Comparison of ENCODE assay signal across 8 cellular contexts in genomic region chr15:90266485-90266884, GRCh38. TPM values are rescaled to one million over a fixed set of nuclear protein-coding genes. Genes with fewer than 3 reads are reported as not detected.
A peak's percentile ranks its signal among the peaks of the same experiment; 100 is the strongest.
DNase-seq lines count a peak whose midpoint lies in the region; ATAC-seq, FAIRE-seq and TF ChIP-seq lines count a peak whose summit lies in the region.

No MANE protein-coding gene starts in this region.

- intact Hi-C loops in dorsolateral prefrontal cortex (cut with DNase I), result loop anchor here in 1 of 2 donors (5.0 kb wide), 1 partner anchor 34 kb away; the partner anchor contains the start of genes CIB1 and GDPGP1
- intact Hi-C loops in naive thymus-derived CD4-positive, alpha-beta T cell (cut with micrococcal nuclease), result loop anchor here in 1 of 2 donors (1.0 to 10.0 kb wide), 2 partner anchors 10 to 372 kb away; partner anchors contain the start of gene AP3S2

- H3K27ac Mint-ChIP-seq in GM23338, result peak overlapping the region; percentile 74
- peak overlapping the region; percentile 98 to 100 (median 99) for H3K27ac Mint-ChIP-seq in naive thymus-derived CD4-positive, alpha-beta T cell

- peak overlapping the region; percentile 89 for H3K4me2 ChIP-seq in GM23338

- POLR2A ChIA-PET in naive thymus-derived CD4-positive, alpha-beta T cell (lab: Charles Lee), result interaction anchor here (0.6 to 4.0 kb wide), 10 partner anchors 10 to 164 kb away, joined by 3 to 61 read pairs (median 4); partner anchors contain the start of genes CIB1, GDPGP1, IDH2 and SEMA4B

- H3K27ac ChIP-seq in GM23338 (ENCODE audit: low read depth) (peak overlapping the region; percentile 96), SJSA1 (peak overlapping the region; percentile 94), dorsolateral prefrontal cortex (peak overlapping the region in 57 of 59 donors; percentile 73 to 99 (median 95))
- peak overlapping the region; percentile 96 for H3K27ac ChIP-seq in naive thymus-derived CD4-positive, alpha-beta T cell (ENCODE audit: low read depth, low read length)

- CTCF ChIA-PET in naive thymus-derived CD4-positive, alpha-beta T cell (lab: Charles Lee), result no interaction called here

- H3K4me1 ChIP-seq in GM23338 (ENCODE audit: insufficient read depth), result peaks cover 20% of the 10 kb centered on the region
- peaks cover 27% of the 10 kb centered on the region for H3K4me1 ChIP-seq in SJSA1 (replicated peaks)
- H3K4me1 ChIP-seq in naive thymus-derived CD4-positive, alpha-beta T cell (ENCODE audit: control insufficient read depth in 2 of 2, insufficient read depth in 2 of 2, low read length in 2 of 2), result peaks cover 38 to 40% of the 10 kb centered on the region in 2 donors

- DNase-seq in GM23338 (ENCODE audit: low spot score) (no peak), SJSA1 (ENCODE audit: low read depth in 1 of 2, low spot score in 2 of 2) (no peak), dorsolateral prefrontal cortex (peak in 1 of 10 donors; percentile 28), urothelium cell line (ENCODE audit: low spot score) (no peak)
- DNase-seq in naive thymus-derived CD4-positive, alpha-beta T cell, result peak in 2 of 9 donors; percentile 11 to 13

- H3K36me3 Mint-ChIP-seq in GM23338 (ENCODE audit: low read depth), result peaks cover 49% of the 10 kb centered on the region
- H3K36me3 Mint-ChIP-seq in naive thymus-derived CD4-positive, alpha-beta T cell, result peaks cover 11 to 29% (median 22%) of the 10 kb centered on the region in 5 donors

- FAIRE-seq in urothelium cell line (lab: Jason Lieb, UNC), result no peak

- H3K4me3 ChIP-seq in GM23338 (peak overlapping the region; percentile 76), SJSA1 (peak overlapping the region; percentile 81), dorsolateral prefrontal cortex (peak overlapping the region; percentile 67 to 100 (median 92))
- peak overlapping the region; percentile 84 for H3K4me3 ChIP-seq in naive thymus-derived CD4-positive, alpha-beta T cell (ENCODE audit: low read length)

- peak overlapping the region; percentile 98 for H3K4me3 Mint-ChIP-seq in GM23338
- peak overlapping the region; percentile 95 to 99 (median 97) for H3K4me3 Mint-ChIP-seq in naive thymus-derived CD4-positive, alpha-beta T cell

- H3K36me3 ChIP-seq in GM23338 (ENCODE audit: insufficient read depth) (peaks cover 17% of the 10 kb centered on the region), SJSA1 (peaks cover 39% of the 10 kb centered on the region)
- peaks cover 3 to 22% (median 5%) of the 10 kb centered on the region in 3 experiments for H3K36me3 ChIP-seq in naive thymus-derived CD4-positive, alpha-beta T cell (ENCODE audit: control insufficient read depth in 2 of 3, insufficient read depth in 3 of 3, low read length in 3 of 3)

- H3K79me2 ChIP-seq in GM23338 (replicated peaks; ENCODE audit: insufficient read depth), result peaks cover 61% of the 10 kb centered on the region

- no peaks in the 10 kb centered on the region for H3K9me2 ChIP-seq in GM23338 (ENCODE audit: insufficient read depth)

- H2AFZ ChIP-seq in GM23338, result no peak overlapping the region

- no peaks in the 10 kb centered on the region for H3K27me3 ChIP-seq in GM23338 (ENCODE audit: insufficient read depth)
- no peaks in the 10 kb centered on the region for H3K27me3 ChIP-seq in SJSA1 (replicated peaks)
- H3K27me3 ChIP-seq in dorsolateral prefrontal cortex, result no peaks in the 10 kb centered on the region
- no peaks in the 10 kb centered on the region for H3K27me3 ChIP-seq in naive thymus-derived CD4-positive, alpha-beta T cell (ENCODE audit: control insufficient read depth in 2 of 2, insufficient read depth in 2 of 2, low read length in 2 of 2)

- TF ChIP-seq CTCF in GM23338 (conservative IDR thresholded peaks at IDR 0.05; ENCODE audit: low read depth in 2 of 2) (no peak), dorsolateral prefrontal cortex (IDR thresholded peaks at IDR 0.05 in 54 of 56, conservative IDR thresholded peaks at IDR 0.05 in 2 of 56; ENCODE audit: low read depth in 1 of 56, partially characterized antibody in 56 of 56) (peak in 1 of 56 donors; percentile 6)

- no peak for ATAC-seq in GM23338
- no peak for ATAC-seq in naive thymus-derived CD4-positive, alpha-beta T cell
- ATAC-seq in GM19328 (IDR thresholded peaks at IDR 0.05; ENCODE audit: unreplicated experiment), result no peak
- ATAC-seq in GM18520 (IDR thresholded peaks at IDR 0.05; ENCODE audit: unreplicated experiment), result no peak
- ATAC-seq in GM18502 (IDR thresholded peaks at IDR 0.05; ENCODE audit: poor library complexity, unreplicated experiment), result no peak

- H3K9me3 Mint-ChIP-seq in GM23338, result no peaks in the 10 kb centered on the region
- no peaks in the 10 kb centered on the region for H3K9me3 Mint-ChIP-seq in naive thymus-derived CD4-positive, alpha-beta T cell

- peaks cover 32% of the 10 kb centered on the region for H4K20me1 ChIP-seq in GM23338 (replicated peaks; ENCODE audit: insufficient read depth)

- peaks cover 14% of the 10 kb centered on the region for H3K27me3 Mint-ChIP-seq in GM23338 (ENCODE audit: insufficient read depth, low read depth, poor library complexity)
- no peaks in the 10 kb centered on the region for H3K27me3 Mint-ChIP-seq in naive thymus-derived CD4-positive, alpha-beta T cell

- H3K4me1 Mint-ChIP-seq in GM23338, result peaks cover 28% of the 10 kb centered on the region
- peaks cover 31 to 70% (median 58%) of the 10 kb centered on the region in 7 donors for H3K4me1 Mint-ChIP-seq in naive thymus-derived CD4-positive, alpha-beta T cell

- H3F3A ChIP-seq in GM23338 (replicated peaks; ENCODE audit: low read depth), result peaks cover 13% of the 10 kb centered on the region; the same call in 1 of the 2 replicates

- H3K9me3 ChIP-seq in SJSA1 (replicated peaks), result no peaks in the 10 kb centered on the region
- H3K9me3 ChIP-seq in naive thymus-derived CD4-positive, alpha-beta T cell (ENCODE audit: control insufficient read depth in 2 of 3, low read length in 3 of 3), result no peaks in the 10 kb centered on the region

TF ChIP-seq in GM23338, 12 proteins besides CTCF, POLR2A, EP300 and RAD21 (continues in another document):
- TF ChIP-seq POLR2AphosphoS5 (IDR thresholded peaks at IDR 0.05; ENCODE audit: low read depth) (no peak), STAT1 (IDR thresholded peaks at IDR 0.05; ENCODE audit: unreplicated experiment) (no peak), CREB1 (CRISPR knock-in tag; IDR thresholded peaks at IDR 0.05; ENCODE audit: low read depth) (no peak), EZH2phosphoT487 (IDR thresholded peaks at IDR 0.05; ENCODE audit: unreplicated experiment) (no peak), JUNB (IDR thresholded peaks at IDR 0.05; ENCODE audit: unreplicated experiment) (no peak), ZNF331 (CRISPR knock-in tag; IDR thresholded peaks at IDR 0.05; ENCODE audit: low read depth) (no peak)

RNA-seq across cellular contexts. Expression of gene NGRN, which starts 1.0 kb away (rescaled TPM):
- total RNA-seq in GM23338 (2014; rRNA removed; shearing (Covaris generic)), result 92.2 and 131 TPM in 2 replicates
- polyA plus RNA-seq in GM23338 (2016; fragmentation: Nextera tagmentation; extraction: Ambion mirVana), result 79.2 and 88.9 TPM in 2 replicates
- 138 and 157 TPM in 2 replicates for total RNA-seq in SJSA1 (2014; rRNA removed; shearing (Covaris generic))
- total RNA-seq in dorsolateral prefrontal cortex, result 100 to 1,000 TPM; 106 to 361 (median 278) TPM
- 10 to 100 TPM; 34.1 to 51.5 (median 48.4) TPM for total RNA-seq in naive thymus-derived CD4-positive, alpha-beta T cell
- 10 to 100 TPM; 29.7 to 48.5 TPM for polyA plus RNA-seq in naive thymus-derived CD4-positive, alpha-beta T cell

RNA-seq across cellular contexts. Expression of gene TTLL13, which starts 17.1 kb away (rescaled TPM):
- not detected in 2 replicates for total RNA-seq in GM23338 (2014; rRNA removed; shearing (Covaris generic))
- not detected in 2 replicates for polyA plus RNA-seq in GM23338 (2016; fragmentation: Nextera tagmentation; extraction: Ambion mirVana)
- not detected in 2 replicates for total RNA-seq in SJSA1 (2014; rRNA removed; shearing (Covaris generic))
- total RNA-seq in dorsolateral prefrontal cortex, result 1 to 10 TPM in 56 of 120 experiments, under 1 TPM in 51, not detected in 13; 0.14 to 3.2 (median 1.1) TPM
- 1 to 10 TPM in 1 of 5 experiments, under 1 TPM in 3, not detected in 1; 0.40 to 1.8 (median 0.63) TPM for total RNA-seq in naive thymus-derived CD4-positive, alpha-beta T cell
- polyA plus RNA-seq in naive thymus-derived CD4-positive, alpha-beta T cell, result not detected

RNA-seq across cellular contexts. Expression of gene GDPGP1, which starts 32.5 kb away (rescaled TPM):
- total RNA-seq in GM23338 (2014; rRNA removed; shearing (Covaris generic)), result 1.2 and 3.8 TPM in 2 replicates
- polyA plus RNA-seq in GM23338 (2016; fragmentation: Nextera tagmentation; extraction: Ambion mirVana), result 0.52 and 0.61 TPM in 2 replicates
- 2.3 and 4.3 TPM in 2 replicates for total RNA-seq in SJSA1 (2014; rRNA removed; shearing (Covaris generic))
- 10 to 100 TPM in 109 of 120 experiments, 1 to 10 TPM in 11; 7.3 to 21.9 (median 14.1) TPM for total RNA-seq in dorsolateral prefrontal cortex
- 10 to 100 TPM in 4 of 5 experiments, 1 to 10 TPM in 1; 7.3 to 16.3 (median 14.9) TPM for total RNA-seq in naive thymus-derived CD4-positive, alpha-beta T cell
- polyA plus RNA-seq in naive thymus-derived CD4-positive, alpha-beta T cell, result 1 to 10 TPM in 1 of 2 donors, under 1 TPM in 1; 0.61 to 1.2 TPM

RNA-seq across cellular contexts. Expression of gene CIB1, which starts 32.7 kb away (rescaled TPM):
- 9.8 and 11.2 TPM in 2 replicates for total RNA-seq in GM23338 (2014; rRNA removed; shearing (Covaris generic))
- 33.5 and 35.9 TPM in 2 replicates for polyA plus RNA-seq in GM23338 (2016; fragmentation: Nextera tagmentation; extraction: Ambion mirVana)
- 30.1 and 36.8 TPM in 2 replicates for total RNA-seq in SJSA1 (2014; rRNA removed; shearing (Covaris generic))
- total RNA-seq in dorsolateral prefrontal cortex, result 10 to 100 TPM; 22.2 to 60.6 (median 33.3) TPM
- 100 to 1,000 TPM in 3 of 5 experiments, 10 to 100 TPM in 2; 76.8 to 149 (median 127) TPM for total RNA-seq in naive thymus-derived CD4-positive, alpha-beta T cell
- polyA plus RNA-seq in naive thymus-derived CD4-positive, alpha-beta T cell, result 100 to 1,000 TPM; 224 to 229 TPM
